ENCODE assay signal across 19 cellular contexts in genomic region chr7:50358808-50359207, GRCh38. TPM values are rescaled to one million over a fixed set of nuclear protein-coding genes. Genes with fewer than 3 reads are reported as not detected.
DNase-seq lines count a peak whose midpoint lies in the region; ATAC-seq and TF ChIP-seq lines count a peak whose summit lies in the region.
"Had no signal": no experiment of that assay in that cellular context is flagged by ENCODE, and none has a peak within 500 bp of the region (broad histone marks: within the 10 kb centered on the region; RNA-seq: fewer than 3 reads in every experiment).

No MANE protein-coding gene starts in this region.

- no peaks in the 10 kb centered on the region for H3K9me3 Mint-ChIP-seq in activated naive CD4-positive, alpha-beta T cell treated with anti-CD3 and anti-CD28 coated beads, Interleukin-2, amount 10 ng/mL, durations not matched to agents 7 days and 5 days
- H3K9me3 Mint-ChIP-seq in dendritic cell treated with granulocyte-macrophage colony-stimulating factor and Interleukin-4, amounts not matched to agents 40 ng/mL and 50 ng/mL, for 4 days, result no peaks in the 10 kb centered on the region
- H3K9me3 Mint-ChIP-seq: endodermal cell had no signal

- DNase-seq in activated naive CD4-positive, alpha-beta T cell treated with anti-CD3 and anti-CD28 coated beads, Interleukin-2, amount 10 ng/mL, durations not matched to agents 7 days and 5 days, result no peak
- no peak for DNase-seq in activated naive CD4-positive, alpha-beta T cell (lab: John Stamatoyannopoulos, UW)
- DNase-seq in T-helper 17 cell (no peak), lower lobe of right lung (no peak), left colon (no peak)
- DNase-seq: anterior cingulate cortex; Caco-2; central memory CD4-positive, alpha-beta T cell; MV-4-11; NCI-H1694 treated with DMSO at 0.1 percent for 48 hours; NCI-H2227 treated with DMSO at 0.1 percent for 48 hours; NCI-H82; retina; SHP77 treated with DMSO at 0.1 percent for 48 hours; stimulated activated CD4-positive, alpha-beta T cell treated with anti-CD3 and anti-CD28 coated beads, Interleukin-12 subunit alpha, Interleukin-12 subunit beta, amount 100 ng/mL, for 4 hours; thyroid gland had no signal

- no peaks in the 10 kb centered on the region for H3K27me3 Mint-ChIP-seq in activated naive CD4-positive, alpha-beta T cell treated with anti-CD3 and anti-CD28 coated beads, Interleukin-2, amount 10 ng/mL, durations not matched to agents 7 days and 5 days
- no peaks in the 10 kb centered on the region for H3K27me3 Mint-ChIP-seq in T-helper 17 cell
- no peaks in the 10 kb centered on the region for H3K27me3 Mint-ChIP-seq in dendritic cell treated with granulocyte-macrophage colony-stimulating factor and Interleukin-4, amounts not matched to agents 40 ng/mL and 50 ng/mL, for 4 days

- intact Hi-C loops in dendritic cell treated with granulocyte-macrophage colony-stimulating factor and Interleukin-4, amounts not matched to agents 40 ng/mL and 50 ng/mL, for 4 days (cut with micrococcal nuclease), result loop anchor here (5.0 kb wide), 2 partner anchors 58 to 132 kb away; no protein-coding TSS in a partner anchor
- intact Hi-C loops in lower lobe of right lung (cut with DNase I), result no loop called here
- intact Hi-C loops in left colon (cut with DNase I, micrococcal nuclease), result loop anchor here in 1 of 2 donors (10.0 kb wide), 1 partner anchor 56 kb away; no protein-coding TSS in a partner anchor

- no peaks in the 10 kb centered on the region for H3K27me3 ChIP-seq in thymus (ENCODE audit: control insufficient read depth, insufficient read depth)
- no peaks in the 10 kb centered on the region for H3K27me3 ChIP-seq in lower lobe of right lung (ENCODE audit: low read depth)
- H3K27me3 ChIP-seq: thyroid gland had no signal

- CTCF ChIA-PET in activated naive CD4-positive, alpha-beta T cell treated with anti-CD3 and anti-CD28 coated beads, Interleukin-2, amount 10 ng/mL, durations not matched to agents 7 days and 5 days (lab: Charles Lee), result interaction anchor here (0.8 to 3.8 kb wide), 8 partner anchors 8 to 215 kb away, joined by 3 to 14 read pairs (median 3); no protein-coding TSS in a partner anchor

- H3K4me3 Mint-ChIP-seq in activated naive CD4-positive, alpha-beta T cell treated with anti-CD3 and anti-CD28 coated beads, Interleukin-2, amount 10 ng/mL, durations not matched to agents 7 days and 5 days, result peak overlapping the region; percentile 52
- H3K4me3 Mint-ChIP-seq in T-helper 17 cell, result peak overlapping the region; percentile 83
- H3K4me3 Mint-ChIP-seq in dendritic cell treated with granulocyte-macrophage colony-stimulating factor and Interleukin-4, amounts not matched to agents 40 ng/mL and 50 ng/mL, for 4 days, result no peak overlapping the region
- H3K4me3 Mint-ChIP-seq: endodermal cell had no signal

- WGBS in thymus, result 64% methylated on average over 5 of the region's 5 CpGs

- peak overlapping the region; percentile 95 for H3K27ac Mint-ChIP-seq in activated naive CD4-positive, alpha-beta T cell treated with anti-CD3 and anti-CD28 coated beads, Interleukin-2, amount 10 ng/mL, durations not matched to agents 7 days and 5 days
- H3K27ac Mint-ChIP-seq in T-helper 17 cell, result no peak overlapping the region
- peak overlapping the region; percentile 94 for H3K27ac Mint-ChIP-seq in dendritic cell treated with granulocyte-macrophage colony-stimulating factor and Interleukin-4, amounts not matched to agents 40 ng/mL and 50 ng/mL, for 4 days
- H3K27ac Mint-ChIP-seq: endodermal cell had no signal

- peaks cover 69% of the 10 kb centered on the region for H3K4me1 ChIP-seq in thymus (ENCODE audit: control insufficient read depth, insufficient read depth, low read length)
- peaks cover 30% of the 10 kb centered on the region for H3K4me1 ChIP-seq in lower lobe of right lung
- H3K4me1 ChIP-seq: Caco-2, thyroid gland had no signal

- H3K9me3 ChIP-seq in T-helper 17 cell (ENCODE audit: control insufficient read depth, low read length, poor library complexity, severe bottlenecking), result no peaks in the 10 kb centered on the region
- no peaks in the 10 kb centered on the region for H3K9me3 ChIP-seq in thymus (ENCODE audit: control insufficient read depth)
- H3K9me3 ChIP-seq in lower lobe of right lung, result no peaks in the 10 kb centered on the region
- H3K9me3 ChIP-seq: Caco-2, thyroid gland had no signal

- H3K4me1 Mint-ChIP-seq in activated naive CD4-positive, alpha-beta T cell treated with anti-CD3 and anti-CD28 coated beads, Interleukin-2, amount 10 ng/mL, durations not matched to agents 7 days and 5 days, result peaks cover 99% of the 10 kb centered on the region
- peaks cover 82% of the 10 kb centered on the region for H3K4me1 Mint-ChIP-seq in T-helper 17 cell
- peaks cover 91% of the 10 kb centered on the region for H3K4me1 Mint-ChIP-seq in dendritic cell treated with granulocyte-macrophage colony-stimulating factor and Interleukin-4, amounts not matched to agents 40 ng/mL and 50 ng/mL, for 4 days (ENCODE audit: low read depth)

- TF ChIP-seq CTCF in lower lobe of right lung (IDR thresholded peaks at IDR 0.05), result no peak

- H3K36me3 ChIP-seq in thymus (ENCODE audit: control insufficient read depth, insufficient read depth) (peaks cover 42% of the 10 kb centered on the region), lower lobe of right lung (peaks cover 1% of the 10 kb centered on the region)
- H3K36me3 ChIP-seq: thyroid gland had no signal

- H3K4me3 ChIP-seq in thymus (ENCODE audit: low read length), result no peak overlapping the region
- no peak overlapping the region for H3K4me3 ChIP-seq in lower lobe of right lung
- H3K4me3 ChIP-seq: thyroid gland had no signal

- peaks cover 91% of the 10 kb centered on the region for H3K36me3 Mint-ChIP-seq in activated naive CD4-positive, alpha-beta T cell treated with anti-CD3 and anti-CD28 coated beads, Interleukin-2, amount 10 ng/mL, durations not matched to agents 7 days and 5 days
- H3K36me3 Mint-ChIP-seq in T-helper 17 cell (ENCODE audit: low read depth), result peaks cover 21% of the 10 kb centered on the region
- peaks cover 88% of the 10 kb centered on the region for H3K36me3 Mint-ChIP-seq in dendritic cell treated with granulocyte-macrophage colony-stimulating factor and Interleukin-4, amounts not matched to agents 40 ng/mL and 50 ng/mL, for 4 days (ENCODE audit: low read depth)

- H3K27ac ChIP-seq in thymus (ENCODE audit: low read depth), result peak overlapping the region; percentile 99
- no peak overlapping the region for H3K27ac ChIP-seq in lower lobe of right lung
- H3K27ac ChIP-seq: thyroid gland had no signal

- ATAC-seq in T-helper 17 cell (no peak), lower lobe of right lung (no peak), left colon (no peak)

RNA-seq across cellular contexts. Expression of gene IKZF1, which starts 54.3 kb away (rescaled TPM):
- total RNA-seq in T-helper 17 cell, result 100 to 1,000 TPM; 301 to 323 TPM
- polyA plus RNA-seq in thymus, result 99.0 TPM
- 61.9 TPM for total RNA-seq in lower lobe of right lung
- 10 to 100 TPM in 1 of 2 donors, 1 to 10 TPM in 1; 5.6 to 11.2 TPM for total RNA-seq in left colon
- total RNA-seq: Caco-2 had no signal
